ENCODE assay signal across 22 cellular contexts in the genomic region with DNA sequence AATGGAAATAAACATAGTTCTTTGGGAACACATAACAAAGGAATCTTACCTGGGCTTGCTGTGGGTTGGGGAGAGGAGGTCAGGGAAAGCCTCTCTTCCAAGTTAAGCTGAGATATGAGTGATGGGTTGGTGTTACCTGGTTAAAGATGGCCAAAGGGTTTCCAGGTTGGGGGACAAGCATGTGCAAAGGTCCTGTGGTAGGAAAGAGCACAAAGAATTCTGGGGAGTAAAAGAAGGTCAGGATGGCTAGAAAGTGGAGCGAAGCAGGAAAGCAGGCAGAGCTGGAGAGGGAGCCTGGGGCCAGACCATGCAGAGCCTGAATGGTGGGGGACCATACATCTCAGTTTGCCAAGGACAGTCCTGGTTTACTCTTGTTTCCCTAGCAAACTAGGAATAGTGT.
"Had no signal": no experiment of that assay in that cellular context is flagged by ENCODE, and none has a peak within 500 bp of the region (broad histone marks: within the 10 kb centered on the region; RNA-seq: fewer than 3 reads in every experiment).

No MANE protein-coding gene starts in this region.

- H3K36me3 Mint-ChIP-seq: T-cell had no signal

- H3K4me3 Mint-ChIP-seq: T-cell had no signal

- DNase-seq: IMR-90; Kasumi-1; MM.1S; NCI-H1105; NCI-H1417 treated with DMSO at 0.1 percent for 48 hours; NCI-H146; NCI-H1694 treated with DMSO at 0.1 percent for 48 hours; NCI-H1930; NCI-H2081; NCI-H2107; NCI-H2227 treated with DMSO at 0.1 percent for 48 hours; NCI-H524; NCI-H526 treated with DMSO at 0.1 percent for 48 hours; NCI-H748 treated with DMSO at 0.1 percent for 48 hours; NK-92 treated with Interleukin-12 subunit alpha and Interleukin-12 subunit beta, amount 100 ng/mL, for 24 hours; PC-3; SHP77; SK-N-SH; SW 1271; T-cell had no signal

- H3K27ac Mint-ChIP-seq: T-cell had no signal

- H3K9me3 Mint-ChIP-seq: T-cell had no signal

- ATAC-seq: HepG2, Panc1, PC-3, T-cell had no signal
